In genomic region chr3:197675568-197675860, GRCh38 we compare ENCODE assay signal across 19 cellular contexts.
DNase-seq lines count a peak whose midpoint lies in the region; ATAC-seq and TF ChIP-seq lines count a peak whose summit lies in the region.
"Had no signal": no experiment of that assay in that cellular context is flagged by ENCODE, and none has a peak within 500 bp of the region (broad histone marks: within the 10 kb centered on the region; RNA-seq: fewer than 3 reads in every experiment).

No MANE protein-coding gene starts in this region.

- DNase-seq in activated naive CD4-positive, alpha-beta T cell treated with anti-CD3 and anti-CD28 coated beads, Interleukin-2, amount 50 U/mL, for 72 hours (ENCODE audit: low spot score in 2 of 2) = no peak
- DNase-seq in activated naive CD4-positive, alpha-beta T cell treated with anti-CD3 and anti-CD28 coated beads for 36 hours = no peak
- DNase-seq in nephron progenitor cell = no peak
- DNase-seq in right atrium auricular region (ENCODE audit: low spot score) = no peak
- DNase-seq in ecto neural progenitor cell (ENCODE audit: low spot score) = no peak
- no peak for DNase-seq in testis
- DNase-seq: CD4-positive, CD25-positive, alpha-beta regulatory T cell; DMS79; H9; HFFc6; MG63; NCI-H1417; NCI-H1694 treated with DMSO at 0.1 percent for 48 hours; NCI-H2081 treated with DMSO at 0.1 percent for 48 hours; NCI-H2171 treated with DMSO at 0.1 percent for 48 hours; NCI-H526 had no signal

- peak overlapping the region; percentile 38 to 53 for H3K27ac Mint-ChIP-seq in activated naive CD4-positive, alpha-beta T cell treated with anti-CD3 and anti-CD28 coated beads, Interleukin-2, amount 50 U/mL, for 72 hours
- no peak overlapping the region for H3K27ac Mint-ChIP-seq in activated naive CD4-positive, alpha-beta T cell treated with anti-CD3 and anti-CD28 coated beads for 36 hours
- peak overlapping the region; percentile 52 for H3K27ac Mint-ChIP-seq in activated T-helper 17 cell treated with anti-CD3 and anti-CD28 coated beads, Interleukin-2, amount 50 U/mL, for 72 hours
- peak overlapping the region; percentile 32 for H3K27ac Mint-ChIP-seq in nephron progenitor cell
- H3K27ac Mint-ChIP-seq: HFFc6 had no signal

- no peaks in the 10 kb centered on the region for H3K27me3 Mint-ChIP-seq in activated naive CD4-positive, alpha-beta T cell treated with anti-CD3 and anti-CD28 coated beads for 36 hours (ENCODE audit: low read depth)
- H3K27me3 Mint-ChIP-seq in activated T-helper 17 cell treated with anti-CD3 and anti-CD28 coated beads, Interleukin-2, amount 50 U/mL, for 72 hours = no peaks in the 10 kb centered on the region
- H3K27me3 Mint-ChIP-seq in nephron progenitor cell (ENCODE audit: low read depth, poor library complexity) = no peaks in the 10 kb centered on the region
- H3K27me3 Mint-ChIP-seq: CD4-positive, CD25-positive, alpha-beta regulatory T cell had no signal

- intact Hi-C loops in activated naive CD4-positive, alpha-beta T cell treated with anti-CD3 and anti-CD28 coated beads for 36 hours (cut with micrococcal nuclease) = no loop called here
- intact Hi-C loops in testis (cut with DNase I; ENCODE audit: low total_unique reads) = no loop called here

- no peak for TF ChIP-seq POLR2A in testis (IDR thresholded peaks at IDR 0.05)

- TF ChIP-seq CTCF in nephron progenitor cell (IDR thresholded peaks at IDR 0.05) (no peak), right atrium auricular region (IDR thresholded peaks at IDR 0.05) (no peak), testis (IDR thresholded peaks at IDR 0.05) (no peak)

- no peaks in the 10 kb centered on the region for H3K27me3 ChIP-seq in right atrium auricular region
- no peaks in the 10 kb centered on the region for H3K27me3 ChIP-seq in testis
- H3K27me3 ChIP-seq: MG63, SJSA1 had no signal

- H3K4me1 ChIP-seq in right atrium auricular region (peaks cover 0 to 7% of the 10 kb centered on the region in 2 donors), testis (peaks cover 6% of the 10 kb centered on the region)
- H3K4me1 ChIP-seq: SJSA1 had no signal

- peaks cover 7 to 15% of the 10 kb centered on the region in 2 donors for H3K36me3 Mint-ChIP-seq in activated naive CD4-positive, alpha-beta T cell treated with anti-CD3 and anti-CD28 coated beads, Interleukin-2, amount 50 U/mL, for 72 hours
- peaks cover 29% of the 10 kb centered on the region for H3K36me3 Mint-ChIP-seq in activated naive CD4-positive, alpha-beta T cell treated with anti-CD3 and anti-CD28 coated beads for 36 hours (ENCODE audit: low read depth)
- H3K36me3 Mint-ChIP-seq in activated T-helper 17 cell treated with anti-CD3 and anti-CD28 coated beads, Interleukin-2, amount 50 U/mL, for 72 hours (ENCODE audit: low read depth) = peaks cover 62% of the 10 kb centered on the region
- peaks cover 53% of the 10 kb centered on the region for H3K36me3 Mint-ChIP-seq in nephron progenitor cell (ENCODE audit: low read depth)

- H3K4me3 ChIP-seq in right atrium auricular region (no peak overlapping the region), testis (no peak overlapping the region)
- H3K4me3 ChIP-seq: K562, MG63, SJSA1 had no signal

- peaks cover 0 to 15% of the 10 kb centered on the region in 2 donors for H3K9me3 Mint-ChIP-seq in activated naive CD4-positive, alpha-beta T cell treated with anti-CD3 and anti-CD28 coated beads, Interleukin-2, amount 50 U/mL, for 72 hours
- peaks cover 10% of the 10 kb centered on the region for H3K9me3 Mint-ChIP-seq in activated naive CD4-positive, alpha-beta T cell treated with anti-CD3 and anti-CD28 coated beads for 36 hours
- H3K9me3 Mint-ChIP-seq in activated T-helper 17 cell treated with anti-CD3 and anti-CD28 coated beads, Interleukin-2, amount 50 U/mL, for 72 hours = no peaks in the 10 kb centered on the region
- H3K9me3 Mint-ChIP-seq in nephron progenitor cell = peaks cover 11% of the 10 kb centered on the region

- H3K9me3 ChIP-seq in right atrium auricular region = no peaks in the 10 kb centered on the region
- no peaks in the 10 kb centered on the region for H3K9me3 ChIP-seq in testis
- H3K9me3 ChIP-seq: MG63, SJSA1 had no signal

- 91 to 97% methylated on average over 9 of the region's 9 CpGs for WGBS in testis, 2 donors

- ATAC-seq in activated naive CD4-positive, alpha-beta T cell treated with anti-CD3 and anti-CD28 coated beads, Interleukin-2, amount 50 U/mL, for 72 hours = no peak
- no peak for ATAC-seq in activated T-helper 17 cell treated with anti-CD3 and anti-CD28 coated beads, Interleukin-2, amount 50 U/mL, for 72 hours (replicated peaks)
- ATAC-seq: K562 had no signal

- H3K27ac ChIP-seq in right atrium auricular region (no peak overlapping the region), testis (no peak overlapping the region)
- H3K27ac ChIP-seq: SJSA1 had no signal

- no peak overlapping the region for H3K4me3 Mint-ChIP-seq in activated naive CD4-positive, alpha-beta T cell treated with anti-CD3 and anti-CD28 coated beads for 36 hours
- H3K4me3 Mint-ChIP-seq in activated T-helper 17 cell treated with anti-CD3 and anti-CD28 coated beads, Interleukin-2, amount 50 U/mL, for 72 hours = no peak overlapping the region
- H3K4me3 Mint-ChIP-seq in nephron progenitor cell = no peak overlapping the region
- H3K4me3 Mint-ChIP-seq: CD4-positive, CD25-positive, alpha-beta regulatory T cell; H9; HFFc6 had no signal

- peaks cover 46% of the 10 kb centered on the region for H3K36me3 ChIP-seq in right atrium auricular region
- H3K36me3 ChIP-seq in testis (ENCODE audit: low read depth, missing control alignments) = no peaks in the 10 kb centered on the region

- H3K4me1 Mint-ChIP-seq in activated naive CD4-positive, alpha-beta T cell treated with anti-CD3 and anti-CD28 coated beads for 36 hours (ENCODE audit: low read depth) = no peaks in the 10 kb centered on the region
- H3K4me1 Mint-ChIP-seq in activated T-helper 17 cell treated with anti-CD3 and anti-CD28 coated beads, Interleukin-2, amount 50 U/mL, for 72 hours = no peaks in the 10 kb centered on the region
- H3K4me1 Mint-ChIP-seq in nephron progenitor cell = no peaks in the 10 kb centered on the region
- H3K4me1 Mint-ChIP-seq: H9 had no signal

- CTCF ChIA-PET in activated naive CD4-positive, alpha-beta T cell treated with anti-CD3 and anti-CD28 coated beads for 36 hours (lab: Charles Lee) = interaction anchor here (0.6 to 1.1 kb wide), 3 partner anchors 76 to 487 kb away, joined by 3 read pairs; no protein-coding TSS in a partner anchor
